In genomic region chr15:42158941-42159340, GRCh38 we compare ENCODE assay signal across 1 cellular context.
TF ChIP-seq lines count a peak whose summit lies in the region.

No MANE protein-coding gene starts in this region.

TF ChIP-seq in IMR-90, 13 proteins besides CTCF, POLR2A, EP300 and RAD21:
- TF ChIP-seq NFE2L2 (IDR thresholded peaks at IDR 0.05; ENCODE audit: low read depth, low read length) (no peak), MAFK (IDR thresholded peaks at IDR 0.05; ENCODE audit: low read depth, low read length) (no peak), ELK1 (IDR thresholded peaks at IDR 0.05; ENCODE audit: borderline replicate concordance, low read depth, low read length) (no peak), CHD1 (IDR thresholded peaks at IDR 0.05; ENCODE audit: low read depth, low read length) (no peak), MAZ (IDR thresholded peaks at IDR 0.05; ENCODE audit: borderline replicate concordance, low read depth, low read length) (no peak), USF2 (IDR thresholded peaks at IDR 0.05; ENCODE audit: low read depth, low read length) (no peak)
